In the genomic region with DNA sequence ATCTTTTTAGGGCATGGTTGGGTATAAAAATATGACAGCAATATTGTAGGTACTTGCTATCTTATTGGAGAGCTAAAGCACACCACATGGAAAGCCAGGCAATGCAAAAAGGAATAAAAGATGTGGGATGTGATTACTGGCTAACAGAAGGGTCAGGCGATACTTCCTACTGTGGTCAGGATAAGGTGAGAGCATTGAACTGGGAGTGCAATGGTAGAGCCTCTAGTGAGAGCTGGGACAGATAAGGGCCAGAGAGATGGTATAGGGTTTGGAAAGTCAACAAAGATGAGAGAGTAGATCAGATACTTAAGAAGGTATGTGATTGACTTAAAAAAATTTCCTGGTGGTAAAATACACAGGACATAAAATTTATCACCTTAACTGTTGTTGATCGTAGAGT, we compare ENCODE assay signal across 8 cellular contexts.
"Had no signal": no experiment of that assay in that cellular context is flagged by ENCODE, and none has a peak within 500 bp of the region (broad histone marks: within the 10 kb centered on the region; RNA-seq: fewer than 3 reads in every experiment).

No MANE protein-coding gene starts in this region.

- H3K4me3 ChIP-seq: GM12878 had no signal

- DNase-seq: GDM1, GF-D8 had no signal

- ATAC-seq: GM12878 had no signal

- FAIRE-seq: G401.6, GM12878, GM12891, GM12892, GM18507, GM19239 had no signal
